Comparison of ENCODE assay signal across 39 cellular contexts in genomic region chr7:115799430-115799829, GRCh38.
"Had no signal": no experiment of that assay in that cellular context is flagged by ENCODE, and none has a peak within 500 bp of the region (broad histone marks: within the 10 kb centered on the region; RNA-seq: fewer than 3 reads in every experiment).

No MANE protein-coding gene starts in this region.

- H3K27ac Mint-ChIP-seq: activated naive CD4-positive, alpha-beta T cell treated with anti-CD3 and anti-CD28 coated beads for 36 hours; activated naive CD4-positive, alpha-beta T cell treated with anti-CD3 and anti-CD28 coated beads, Interleukin-2, amount 10 ng/mL, durations not matched to agents 7 days and 5 days; activated naive CD4-positive, alpha-beta T cell treated with anti-CD3 and anti-CD28 coated beads, Interleukin-2, amount 50 U/mL, for 24 hours; activated naive CD4-positive, alpha-beta T cell treated with anti-CD3 and anti-CD28 coated beads, Interleukin-2, amount 50 U/mL, for 72 hours; activated naive CD8-positive, alpha-beta T cell; activated naive CD8-positive, alpha-beta T cell treated with anti-CD3 and anti-CD28 coated beads for 36 hours; activated naive CD8-positive, alpha-beta T cell treated with anti-CD3 and anti-CD28 coated beads, Interleukin-2, amount 10 ng/mL, durations not matched to agents 7 days and 5 days; activated naive CD8-positive, alpha-beta T cell treated with anti-CD3 and anti-CD28 coated beads, Interleukin-2, amount 50 U/mL, for 24 hours; activated T-cell treated with anti-CD3 and anti-CD28 coated beads, Interleukin-2, amount 50 U/mL, for 72 hours; activated T-helper 1 cell treated with anti-CD3 and anti-CD28 coated beads, Interleukin-12 subunit alpha, Interleukin-12 subunit beta, Interleukin-2, Interleukin-4 antibody, amounts not matched to agents 30 ng/mL and 10 ng/mL and 1 ng/mL, durations not matched to agents 14 hours and 24 hours and 36 hours; activated T-helper 17 cell treated with anti-CD3 and anti-CD28 coated beads, Interleukin-2, amount 50 U/mL, for 72 hours; activated T-helper 2 cell treated with anti-CD3 and anti-CD28 coated beads, Interferon-gamma antibody, Interleukin-2, Interleukin-4, amounts not matched to agents 10 μg/mL and 5 μg/mL and 100 μg/mL, durations not matched to agents 14 hours and 24 hours and 36 hours; brain had no signal

- ATAC-seq: activated naive CD4-positive, alpha-beta T cell treated with anti-CD3 and anti-CD28 coated beads, Interleukin-2, amount 50 U/mL, for 72 hours; activated naive CD8-positive, alpha-beta T cell treated with anti-CD3 and anti-CD28 coated beads, Interleukin-2, amount 50 U/mL, for 24 hours; activated T-cell treated with anti-CD3 and anti-CD28 coated beads, Interleukin-2, amount 50 U/mL, for 72 hours; activated T-helper 17 cell treated with anti-CD3 and anti-CD28 coated beads, Interleukin-2, amount 50 U/mL, for 72 hours; body of pancreas had no signal

- FAIRE-seq: astrocyte, bronchial epithelial cell, colon had no signal

- H3K27ac ChIP-seq: adrenal gland, ascending aorta, body of pancreas, brain microvascular endothelial cell, breast epithelium, cardiac muscle cell, colonic mucosa had no signal

- H3K27me3 Mint-ChIP-seq: activated naive CD4-positive, alpha-beta T cell treated with anti-CD3 and anti-CD28 coated beads, Interleukin-2, amount 10 ng/mL, durations not matched to agents 7 days and 5 days; activated naive CD4-positive, alpha-beta T cell treated with anti-CD3 and anti-CD28 coated beads, Interleukin-2, amount 50 U/mL, for 24 hours; activated naive CD8-positive, alpha-beta T cell; central memory CD8-positive, alpha-beta T cell had no signal

- H3K36me3 ChIP-seq: adrenal gland, ascending aorta, brain microvascular endothelial cell, breast epithelium, cardiac muscle cell, colonic mucosa had no signal

- H3K4me3 Mint-ChIP-seq: activated naive CD4-positive, alpha-beta T cell treated with anti-CD3 and anti-CD28 coated beads for 36 hours; activated naive CD4-positive, alpha-beta T cell treated with anti-CD3 and anti-CD28 coated beads, Interleukin-2, amount 10 ng/mL, durations not matched to agents 7 days and 5 days; activated naive CD4-positive, alpha-beta T cell treated with anti-CD3 and anti-CD28 coated beads, Interleukin-2, amount 50 U/mL, for 24 hours; activated naive CD8-positive, alpha-beta T cell; activated naive CD8-positive, alpha-beta T cell treated with anti-CD3 and anti-CD28 coated beads for 36 hours; activated naive CD8-positive, alpha-beta T cell treated with anti-CD3 and anti-CD28 coated beads, Interleukin-2, amount 10 ng/mL, durations not matched to agents 7 days and 5 days; activated naive CD8-positive, alpha-beta T cell treated with anti-CD3 and anti-CD28 coated beads, Interleukin-2, amount 50 U/mL, for 24 hours; activated T-cell treated with anti-CD3 and anti-CD28 coated beads, Interleukin-2, amount 50 U/mL, for 72 hours; activated T-helper 1 cell treated with anti-CD3 and anti-CD28 coated beads, Interleukin-12 subunit alpha, Interleukin-12 subunit beta, Interleukin-2, Interleukin-4 antibody, amounts not matched to agents 30 ng/mL and 10 ng/mL and 1 ng/mL, durations not matched to agents 14 hours and 24 hours and 36 hours; activated T-helper 17 cell treated with anti-CD3 and anti-CD28 coated beads, Interleukin-2, amount 50 U/mL, for 72 hours; brain; central memory CD8-positive, alpha-beta T cell had no signal

- H3K4me3 ChIP-seq: adrenal gland, ascending aorta, body of pancreas, breast epithelium, cardiac muscle cell, colonic mucosa had no signal

- H3K4me1 Mint-ChIP-seq: activated naive CD4-positive, alpha-beta T cell treated with anti-CD3 and anti-CD28 coated beads, Interleukin-2, amount 10 ng/mL, durations not matched to agents 7 days and 5 days; activated naive CD4-positive, alpha-beta T cell treated with anti-CD3 and anti-CD28 coated beads, Interleukin-2, amount 50 U/mL, for 24 hours; activated naive CD8-positive, alpha-beta T cell treated with anti-CD3 and anti-CD28 coated beads for 36 hours; activated naive CD8-positive, alpha-beta T cell treated with anti-CD3 and anti-CD28 coated beads, Interleukin-2, amount 10 ng/mL, durations not matched to agents 7 days and 5 days; activated naive CD8-positive, alpha-beta T cell treated with anti-CD3 and anti-CD28 coated beads, Interleukin-2, amount 50 U/mL, for 24 hours; activated T-helper 17 cell treated with anti-CD3 and anti-CD28 coated beads, Interleukin-2, amount 50 U/mL, for 72 hours; brain; central memory CD8-positive, alpha-beta T cell had no signal

- H3K4me1 ChIP-seq: adrenal gland, ascending aorta, body of pancreas, breast epithelium, colonic mucosa had no signal

- H3K9me3 ChIP-seq: adrenal gland, ascending aorta, body of pancreas, breast epithelium, colonic mucosa had no signal

- H3K9me3 Mint-ChIP-seq: activated naive CD4-positive, alpha-beta T cell treated with anti-CD3 and anti-CD28 coated beads for 36 hours; activated naive CD4-positive, alpha-beta T cell treated with anti-CD3 and anti-CD28 coated beads, Interleukin-2, amount 10 ng/mL, durations not matched to agents 7 days and 5 days; activated naive CD4-positive, alpha-beta T cell treated with anti-CD3 and anti-CD28 coated beads, Interleukin-2, amount 50 U/mL, for 24 hours; activated naive CD4-positive, alpha-beta T cell treated with anti-CD3 and anti-CD28 coated beads, Interleukin-2, amount 50 U/mL, for 72 hours; activated naive CD8-positive, alpha-beta T cell treated with anti-CD3 and anti-CD28 coated beads for 36 hours; activated naive CD8-positive, alpha-beta T cell treated with anti-CD3 and anti-CD28 coated beads, Interleukin-2, amount 10 ng/mL, durations not matched to agents 7 days and 5 days; activated naive CD8-positive, alpha-beta T cell treated with anti-CD3 and anti-CD28 coated beads, Interleukin-2, amount 50 U/mL, for 24 hours; activated T-helper 1 cell treated with anti-CD3 and anti-CD28 coated beads, Interleukin-12 subunit alpha, Interleukin-12 subunit beta, Interleukin-2, Interleukin-4 antibody, amounts not matched to agents 30 ng/mL and 10 ng/mL and 1 ng/mL, durations not matched to agents 14 hours and 24 hours and 36 hours; activated T-helper 17 cell treated with anti-CD3 and anti-CD28 coated beads, Interleukin-2, amount 50 U/mL, for 72 hours; activated T-helper 2 cell treated with anti-CD3 and anti-CD28 coated beads, Interferon-gamma antibody, Interleukin-2, Interleukin-4, amounts not matched to agents 10 μg/mL and 5 μg/mL and 100 μg/mL, durations not matched to agents 14 hours and 24 hours and 36 hours; brain; central memory CD8-positive, alpha-beta T cell had no signal

- DNase-seq: activated effector memory CD4-positive, alpha-beta T cell treated with anti-CD3 and anti-CD28 coated beads, Interleukin-2, amount 50 U/mL, for 16 hours; activated effector memory CD4-positive, alpha-beta T cell treated with Interleukin-2 at 50 U/mL for 16 hours; activated gamma-delta T cell; activated gamma-delta T cell treated with Interleukin-2 at 50 U/mL for 16 hours; activated naive CD4-positive, alpha-beta T cell; activated naive CD4-positive, alpha-beta T cell treated with anti-CD3 and anti-CD28 coated beads for 36 hours; activated naive CD4-positive, alpha-beta T cell treated with anti-CD3 and anti-CD28 coated beads, Interleukin-2, amount 10 ng/mL, durations not matched to agents 7 days and 5 days; activated naive CD4-positive, alpha-beta T cell treated with anti-CD3 and anti-CD28 coated beads, Interleukin-2, amount 50 U/mL, for 16 hours; activated naive CD4-positive, alpha-beta T cell treated with Interleukin-2 at 50 U/mL for 16 hours; activated naive CD8-positive, alpha-beta T cell treated with anti-CD3 and anti-CD28 coated beads for 36 hours; activated naive CD8-positive, alpha-beta T cell treated with anti-CD3 and anti-CD28 coated beads, Interleukin-2, amount 10 ng/mL, durations not matched to agents 7 days and 5 days; activated naive CD8-positive, alpha-beta T cell treated with anti-CD3 and anti-CD28 coated beads, Interleukin-2, amount 50 U/mL, for 24 hours; activated T-cell treated with anti-CD3 and anti-CD28 coated beads, Interleukin-2, amount 50 U/mL, for 48 hours; activated T-cell treated with anti-CD3 and anti-CD28 coated beads, Interleukin-2, amount 50 U/mL, for 72 hours; adrenal gland; amniotic stem cell; amygdala; anterior cingulate cortex; aorta; body of pancreas; brain microvascular endothelial cell; caudate nucleus; central memory CD4-positive, alpha-beta T cell; cerebellar nuclear complex; colonic mucosa had no signal

- H3K36me3 Mint-ChIP-seq: activated naive CD4-positive, alpha-beta T cell treated with anti-CD3 and anti-CD28 coated beads, Interleukin-2, amount 10 ng/mL, durations not matched to agents 7 days and 5 days; activated naive CD4-positive, alpha-beta T cell treated with anti-CD3 and anti-CD28 coated beads, Interleukin-2, amount 50 U/mL, for 24 hours; activated naive CD4-positive, alpha-beta T cell treated with anti-CD3 and anti-CD28 coated beads, Interleukin-2, amount 50 U/mL, for 72 hours; activated naive CD8-positive, alpha-beta T cell; activated naive CD8-positive, alpha-beta T cell treated with anti-CD3 and anti-CD28 coated beads for 36 hours; activated naive CD8-positive, alpha-beta T cell treated with anti-CD3 and anti-CD28 coated beads, Interleukin-2, amount 10 ng/mL, durations not matched to agents 7 days and 5 days; brain had no signal

- H3K27me3 ChIP-seq: adrenal gland, ascending aorta, body of pancreas, brain microvascular endothelial cell, breast epithelium, cardiac muscle cell, colonic mucosa had no signal
